Comparison of ENCODE assay signal across 8 cellular contexts in the genomic region with DNA sequence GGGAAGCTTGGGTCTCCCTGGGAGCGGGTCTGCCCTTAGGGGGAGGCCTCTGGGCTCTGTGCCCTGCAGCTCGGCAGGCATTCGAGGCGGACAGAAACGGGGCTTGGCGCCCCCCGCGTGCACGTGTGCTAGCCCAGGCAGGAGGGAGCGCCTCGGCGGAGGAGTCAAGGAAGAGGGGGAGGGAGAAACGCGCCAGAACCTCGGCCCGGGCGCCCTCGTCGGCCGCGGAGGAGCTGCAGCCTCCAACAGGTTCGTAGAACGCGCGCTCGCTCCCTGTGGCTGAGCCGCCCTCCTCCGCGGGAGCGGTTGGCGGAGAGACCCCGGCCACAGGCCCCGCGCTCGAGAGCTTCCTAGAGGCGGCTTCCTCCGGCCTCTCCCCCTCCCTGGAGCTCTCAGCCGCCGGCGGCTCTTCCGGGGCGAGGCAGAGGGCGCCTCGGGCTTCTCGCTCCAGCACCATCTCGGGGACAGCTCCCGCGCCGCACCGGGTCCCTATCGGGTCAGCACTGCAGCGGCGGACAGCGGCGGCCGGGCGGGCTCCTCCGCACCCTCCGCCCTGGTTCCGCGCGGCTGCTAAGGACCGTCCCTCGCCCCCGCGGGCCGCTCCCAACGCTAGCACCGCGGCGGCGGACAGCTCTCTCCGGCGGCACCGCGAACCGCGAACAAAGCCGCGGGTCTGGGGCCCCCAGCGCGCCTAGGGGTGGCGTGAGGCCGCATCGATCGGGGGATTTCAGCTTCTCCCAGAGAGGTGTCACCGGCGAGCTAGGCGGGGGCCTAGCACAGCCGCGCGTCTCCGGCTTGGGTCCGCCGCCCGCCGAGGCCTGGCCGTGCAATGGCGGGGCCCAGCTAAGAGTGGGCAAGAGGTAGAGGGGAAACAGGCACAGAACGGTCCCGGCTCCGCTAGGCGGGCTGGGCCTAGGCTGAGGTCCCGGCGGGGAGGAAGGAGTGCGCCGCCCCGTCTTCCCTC.
DNase-seq lines count a peak whose midpoint lies in the region; ATAC-seq and TF ChIP-seq lines count a peak whose summit lies in the region.

No MANE protein-coding gene starts in this region.

- no peak for TF ChIP-seq CTCF in HCT116 (IDR thresholded peaks at IDR 0.05 in 2 of 3, conservative IDR thresholded peaks at IDR 0.05 in 1 of 3; ENCODE audit: borderline replicate concordance in 1 of 3, insufficient read depth in 1 of 3, low read depth in 2 of 3, low read length in 2 of 3)
- no peak for TF ChIP-seq CTCF in left lung (IDR thresholded peaks at IDR 0.05)

- intact Hi-C loops in HCT116 (cut with micrococcal nuclease), result no loop called here
- intact Hi-C loops in left lung (cut with DNase I), result no loop called here

- no peak overlapping the region for H2AFZ ChIP-seq in HCT116 (ENCODE audit: low read depth, low read length, poor library complexity, severe bottlenecking)

- H3K4me3 ChIP-seq in HCT116 (replicated peaks in 1 of 2; ENCODE audit: low read depth in 1 of 2, low read length in 2 of 2) (peak overlapping the region in 1 of 2 experiments; percentile 26; a peak in 1 of 4 replicates), left lung (no peak overlapping the region)

- no peaks in the 10 kb centered on the region for H4K20me1 ChIP-seq in HCT116 (ENCODE audit: insufficient read depth)

- H3K27me3 ChIP-seq in HCT116 (ENCODE audit: insufficient read depth, low read length) (no peaks in the 10 kb centered on the region), left lung (peaks cover 28 to 92% of the 10 kb centered on the region in 2 donors)

- H3K27ac ChIP-seq in HCT116 (ENCODE audit: low read depth, low read length) (no peak overlapping the region), cingulate gyrus (ENCODE audit: low read depth, low read length) (peak overlapping the region; percentile 65), left lung (no peak overlapping the region)

- no peak overlapping the region for H3K9ac ChIP-seq in HCT116 (ENCODE audit: low read length)

- no peaks in the 10 kb centered on the region for H3K79me2 ChIP-seq in HCT116 (ENCODE audit: insufficient read depth, low read length)

- POLR2A ChIA-PET in HCT116 (lab: Charles Lee), result no interaction called here

- CTCF ChIA-PET in HCT116 (lab: Charles Lee), result no interaction called here

- no peaks in the 10 kb centered on the region for H3K36me3 ChIP-seq in HCT116 (ENCODE audit: control insufficient read depth in 1 of 2, insufficient read depth in 2 of 2, low read length in 2 of 2)
- no peaks in the 10 kb centered on the region for H3K36me3 ChIP-seq in left lung

- H3K9me2 ChIP-seq in HCT116 (ENCODE audit: insufficient read depth), result no peaks in the 10 kb centered on the region

- H3K4me2 ChIP-seq in HCT116 (ENCODE audit: low read length), result peak overlapping the region; percentile 65

- DNase-seq in DMS53 (lab: John Stamatoyannopoulos, UW) (peak; percentile 84), HCT116 (ENCODE audit: low read depth, low spot score) (peak; percentile 33), NCI-H146 treated with DMSO at 0.1 percent for 48 hours (lab: John Stamatoyannopoulos, UW; ENCODE audit: unreplicated experiment) (peak; percentile 23), left lung (peak; percentile 80 to 89)
- DNase-seq in activated CD4-positive, alpha-beta T cell treated with anti-CD3 and anti-CD28 coated beads, Interleukin-2, amount 50 U/mL, for 1 hour, result peak; percentile 78
- peak; percentile 57 to 74 for DNase-seq in stimulated activated CD4-positive, alpha-beta T cell treated with anti-CD3 and anti-CD28 coated beads, Interleukin-4, amount 100 ng/mL, for 4 hours

- BruUV-seq in HCT116 (replicated peaks; lab: Mats Ljungman, UMichigan), result no TSS peak

- peak; percentile 96 for ATAC-seq in HCT116
- peak; percentile 100 for ATAC-seq in left lung
- no peak for ATAC-seq in HG03378 (IDR thresholded peaks at IDR 0.05; ENCODE audit: unreplicated experiment)

- RAD21 ChIA-PET in HCT116 (lab: Charles Lee; ENCODE audit: low non-redundant PET in 1 of 2, low total read pairs in 2 of 2, uncharacterized antibody in 2 of 2, unreplicated experiment in 2 of 2), result no interaction called here

- no peaks in the 10 kb centered on the region for H3K9me3 ChIP-seq in HCT116 (ENCODE audit: control insufficient read depth in 1 of 2, insufficient read depth in 1 of 2, low read depth in 1 of 2, low read length in 2 of 2)
- no peaks in the 10 kb centered on the region for H3K9me3 ChIP-seq in left lung

- H3K4me1 ChIP-seq in HCT116 (ENCODE audit: control insufficient read depth in 1 of 2, insufficient read depth in 2 of 2, low read length in 2 of 2) (peaks cover 0 to 30% of the 10 kb centered on the region in 2 experiments; a peak in 2 of 4 replicates), left lung (peaks cover 0 to 10% of the 10 kb centered on the region in 2 donors)

- no peak for TF ChIP-seq POLR2A in HCT116 (IDR thresholded peaks at IDR 0.05; ENCODE audit: borderline replicate concordance, extremely low read depth, insufficient read depth, insufficient read length)

- TF ChIP-seq RAD21 in HCT116 (IDR thresholded peaks at IDR 0.05; ENCODE audit: low read depth), result no peak

TF ChIP-seq in HCT116, 20 proteins besides CTCF, POLR2A, EP300 and RAD21 (continues in another document):
- TF ChIP-seq, protein P1, sequence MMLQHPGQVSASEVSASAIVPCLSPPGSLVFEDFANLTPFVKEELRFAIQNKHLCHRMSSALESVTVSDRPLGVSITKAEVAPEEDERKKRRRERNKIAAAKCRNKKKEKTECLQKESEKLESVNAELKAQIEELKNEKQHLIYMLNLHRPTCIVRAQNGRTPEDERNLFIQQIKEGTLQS (IDR thresholded peaks at IDR 0.05), result no peak
- TF ChIP-seq ZNF274 (IDR thresholded peaks at IDR 0.05; ENCODE audit: low read depth, low read length), result no peak
- no peak for TF ChIP-seq FOSL1 (IDR thresholded peaks at IDR 0.05; ENCODE audit: low read depth)
- peak; percentile 41; the same call in 1 of the 2 replicates for TF ChIP-seq POLR2AphosphoS5 (IDR thresholded peaks at IDR 0.05; ENCODE audit: low read depth, low read length)
- no peak for TF ChIP-seq EZH2phosphoT487 (IDR thresholded peaks at IDR 0.05; ENCODE audit: borderline replicate concordance)
- TF ChIP-seq SP1 (IDR thresholded peaks at IDR 0.05; ENCODE audit: low read depth), result no peak
- peak; percentile 19 for TF ChIP-seq TCF7L2 (IDR thresholded peaks at IDR 0.05; ENCODE audit: borderline replicate concordance, extremely low read depth, insufficient read depth, insufficient read length)
- TF ChIP-seq SIN3A (IDR thresholded peaks at IDR 0.05; ENCODE audit: low read depth), result peak; percentile 96
- TF ChIP-seq, protein P2, sequence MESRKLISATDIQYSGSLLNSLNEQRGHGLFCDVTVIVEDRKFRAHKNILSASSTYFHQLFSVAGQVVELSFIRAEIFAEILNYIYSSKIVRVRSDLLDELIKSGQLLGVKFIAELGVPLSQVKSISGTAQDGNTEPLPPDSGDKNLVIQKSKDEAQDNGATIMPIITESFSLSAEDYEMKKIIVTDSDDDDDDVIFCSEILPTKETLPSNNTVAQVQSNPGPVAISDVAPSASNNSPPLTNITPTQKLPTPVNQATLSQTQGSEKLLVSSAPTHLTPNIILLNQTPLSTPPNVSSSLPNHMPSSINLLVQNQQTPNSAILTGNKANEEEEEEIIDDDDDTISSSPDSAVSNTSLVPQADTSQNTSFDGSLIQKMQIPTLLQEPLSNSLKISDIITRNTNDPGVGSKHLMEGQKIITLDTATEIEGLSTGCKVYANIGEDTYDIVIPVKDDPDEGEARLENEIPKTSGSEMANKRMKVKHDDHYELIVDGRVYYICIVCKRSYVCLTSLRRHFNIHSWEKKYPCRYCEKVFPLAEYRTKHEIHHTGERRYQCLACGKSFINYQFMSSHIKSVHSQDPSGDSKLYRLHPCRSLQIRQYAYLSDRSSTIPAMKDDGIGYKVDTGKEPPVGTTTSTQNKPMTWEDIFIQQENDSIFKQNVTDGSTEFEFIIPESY (IDR thresholded peaks at IDR 0.05; ENCODE audit: extremely low read depth, insufficient replicate concordance, low read length), result no peak
- TF ChIP-seq ELF1 (IDR thresholded peaks at IDR 0.05; ENCODE audit: borderline replicate concordance, low read depth), result no peak
- TF ChIP-seq, protein P3, sequence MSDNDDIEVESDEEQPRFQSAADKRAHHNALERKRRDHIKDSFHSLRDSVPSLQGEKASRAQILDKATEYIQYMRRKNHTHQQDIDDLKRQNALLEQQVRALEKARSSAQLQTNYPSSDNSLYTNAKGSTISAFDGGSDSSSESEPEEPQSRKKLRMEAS (IDR thresholded peaks at IDR 0.05), result peak; percentile 72
- peak; percentile 72 for TF ChIP-seq EGR1 (IDR thresholded peaks at IDR 0.05; ENCODE audit: low read depth)
- TF ChIP-seq SRF (IDR thresholded peaks at IDR 0.05; ENCODE audit: low read depth), result no peak
- peak; percentile 75; the same call in 1 of the 2 replicates for TF ChIP-seq CBX3 (IDR thresholded peaks at IDR 0.05; ENCODE audit: low read depth)
- TF ChIP-seq, protein P4, sequence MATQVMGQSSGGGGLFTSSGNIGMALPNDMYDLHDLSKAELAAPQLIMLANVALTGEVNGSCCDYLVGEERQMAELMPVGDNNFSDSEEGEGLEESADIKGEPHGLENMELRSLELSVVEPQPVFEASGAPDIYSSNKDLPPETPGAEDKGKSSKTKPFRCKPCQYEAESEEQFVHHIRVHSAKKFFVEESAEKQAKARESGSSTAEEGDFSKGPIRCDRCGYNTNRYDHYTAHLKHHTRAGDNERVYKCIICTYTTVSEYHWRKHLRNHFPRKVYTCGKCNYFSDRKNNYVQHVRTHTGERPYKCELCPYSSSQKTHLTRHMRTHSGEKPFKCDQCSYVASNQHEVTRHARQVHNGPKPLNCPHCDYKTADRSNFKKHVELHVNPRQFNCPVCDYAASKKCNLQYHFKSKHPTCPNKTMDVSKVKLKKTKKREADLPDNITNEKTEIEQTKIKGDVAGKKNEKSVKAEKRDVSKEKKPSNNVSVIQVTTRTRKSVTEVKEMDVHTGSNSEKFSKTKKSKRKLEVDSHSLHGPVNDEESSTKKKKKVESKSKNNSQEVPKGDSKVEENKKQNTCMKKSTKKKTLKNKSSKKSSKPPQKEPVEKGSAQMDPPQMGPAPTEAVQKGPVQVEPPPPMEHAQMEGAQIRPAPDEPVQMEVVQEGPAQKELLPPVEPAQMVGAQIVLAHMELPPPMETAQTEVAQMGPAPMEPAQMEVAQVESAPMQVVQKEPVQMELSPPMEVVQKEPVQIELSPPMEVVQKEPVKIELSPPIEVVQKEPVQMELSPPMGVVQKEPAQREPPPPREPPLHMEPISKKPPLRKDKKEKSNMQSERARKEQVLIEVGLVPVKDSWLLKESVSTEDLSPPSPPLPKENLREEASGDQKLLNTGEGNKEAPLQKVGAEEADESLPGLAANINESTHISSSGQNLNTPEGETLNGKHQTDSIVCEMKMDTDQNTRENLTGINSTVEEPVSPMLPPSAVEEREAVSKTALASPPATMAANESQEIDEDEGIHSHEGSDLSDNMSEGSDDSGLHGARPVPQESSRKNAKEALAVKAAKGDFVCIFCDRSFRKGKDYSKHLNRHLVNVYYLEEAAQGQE (IDR thresholded peaks at IDR 0.05; ENCODE audit: low read depth), result peak; percentile 88
- TF ChIP-seq JUND (IDR thresholded peaks at IDR 0.05), result no peak
- TF ChIP-seq CEBPB (IDR thresholded peaks at IDR 0.05; ENCODE audit: low read depth), result no peak
- no peak for TF ChIP-seq YY1 (IDR thresholded peaks at IDR 0.05; ENCODE audit: extremely low read depth, insufficient replicate concordance, low read depth, low read length)

Comparison
In these comparisons a context has a peak if more than half of its experiments do, and no peak if none do; other contexts are left out.
1. DNase-seq: peak in every context shown above with its lines; median percentile 84 in left lung; 84 in DMS53; 78 in activated CD4-positive, alpha-beta T cell treated with anti-CD3 and anti-CD28 coated beads, Interleukin-2, amount 50 U/mL, for 1 hour; 66 in stimulated activated CD4-positive, alpha-beta T cell treated with anti-CD3 and anti-CD28 coated beads, Interleukin-4, amount 100 ng/mL, for 4 hours; 33 in HCT116; 23 in NCI-H146 treated with DMSO at 0.1 percent for 48 hours.